In the genomic region with DNA sequence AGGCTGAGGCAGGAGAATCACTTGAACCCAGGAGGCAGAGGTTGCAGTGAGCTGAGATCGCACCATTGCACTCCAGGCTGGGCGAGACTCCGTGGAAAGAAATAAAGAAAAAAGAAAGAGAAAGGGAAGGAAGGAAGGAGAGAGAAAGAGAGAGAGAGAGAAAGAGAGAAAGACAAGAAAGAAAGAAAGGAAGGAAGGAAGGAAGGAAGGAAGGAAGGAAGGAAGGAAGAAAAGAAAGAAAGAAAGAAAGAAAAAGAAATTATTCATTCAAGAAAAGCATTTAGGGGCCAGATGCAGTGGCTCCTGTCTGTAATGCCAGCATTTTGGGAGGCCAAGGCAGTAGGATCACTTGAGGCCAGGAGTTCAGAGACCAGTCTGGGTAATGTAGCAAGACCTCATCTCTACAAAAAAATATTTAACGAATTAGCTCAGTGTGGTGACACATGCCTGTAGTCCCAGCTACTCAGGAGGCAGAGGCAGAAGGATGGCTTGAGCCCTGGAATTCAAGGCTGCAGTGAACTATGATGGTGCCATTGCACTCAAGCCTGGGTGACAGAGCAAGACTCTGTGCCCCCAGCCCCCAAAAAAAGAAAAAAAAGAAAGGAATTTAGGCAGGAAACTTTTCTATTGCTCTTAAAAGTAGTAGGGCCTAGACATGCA, we compare ENCODE assay signal across 7 cellular contexts.
A peak's percentile ranks its signal among the peaks of the same experiment; 100 is the strongest.
DNase-seq lines count a peak whose midpoint lies in the region; ATAC-seq and TF ChIP-seq lines count a peak whose summit lies in the region.
"Not testable (repeated sequence)": the region's sequence is repeated elsewhere in the genome, so short reads cannot be mapped to it uniquely, and the experiment has no call there.

No MANE protein-coding gene starts in this region.

- H3K9me3 Mint-ChIP-seq in activated T-cell treated with anti-CD3 and anti-CD28 coated beads, Interleukin-2, amount 50 U/mL, for 24 hours; stimulated activated effector memory CD8-positive, alpha-beta T cell treated with anti-CD3 and anti-CD28 coated beads, Interleukin-12 subunit alpha, Interleukin-12 subunit beta, amount 100 ng/mL, for 72 hours: not testable (repeated sequence)

- H2AFZ ChIP-seq in Karpas-422 (ENCODE audit: low read length); osteoblast (ENCODE audit: low read length): not testable (repeated sequence)

- H3K4me1 Mint-ChIP-seq in activated T-cell treated with anti-CD3 and anti-CD28 coated beads, Interleukin-2, amount 50 U/mL, for 24 hours (ENCODE audit: low read depth): peaks cover 24% of the 10 kb centered on the region
- peaks cover 21% of the 10 kb centered on the region for H3K4me1 Mint-ChIP-seq in stimulated activated effector memory CD8-positive, alpha-beta T cell treated with anti-CD3 and anti-CD28 coated beads, Interleukin-12 subunit alpha, Interleukin-12 subunit beta, amount 100 ng/mL, for 72 hours

- DNase-seq in EH (ENCODE audit: low read depth): peak; percentile 20
- peak; percentile 13 for DNase-seq in HCEC 1CT
- DNase-seq in Karpas-422: peak; percentile 19
- not testable (repeated sequence) for DNase-seq in activated T-cell treated with anti-CD3 and anti-CD28 coated beads, Interleukin-2, amount 50 U/mL, for 24 hours; osteoblast (ENCODE audit: insufficient read length, low spot score, missing footprints); stimulated activated effector memory CD8-positive, alpha-beta T cell treated with anti-CD3 and anti-CD28 coated beads, Interleukin-12 subunit alpha, Interleukin-12 subunit beta, amount 100 ng/mL, for 72 hours (ENCODE audit: low spot score in 2 of 2)
- DNase-seq in brain microvascular endothelial cell: peak; percentile 4

- H3K4me3 Mint-ChIP-seq in activated T-cell treated with anti-CD3 and anti-CD28 coated beads, Interleukin-2, amount 50 U/mL, for 24 hours; stimulated activated effector memory CD8-positive, alpha-beta T cell treated with anti-CD3 and anti-CD28 coated beads, Interleukin-12 subunit alpha, Interleukin-12 subunit beta, amount 100 ng/mL, for 72 hours: not testable (repeated sequence)

- H3K4me1 ChIP-seq in Karpas-422 (ENCODE audit: low read length) (peaks cover 12% of the 10 kb centered on the region), osteoblast (ENCODE audit: insufficient read depth, low read length) (peaks cover 12% of the 10 kb centered on the region)

- not testable (repeated sequence) for H3K4me3 ChIP-seq in Karpas-422 (ENCODE audit: low read length); brain microvascular endothelial cell (ENCODE audit: low read depth, low read length); osteoblast (ENCODE audit: insufficient read depth, low read length)

- not testable (repeated sequence) for TF ChIP-seq CTCF in brain microvascular endothelial cell (IDR thresholded peaks at IDR 0.05; ENCODE audit: low read depth, low read length, missing control alignments); osteoblast (IDR thresholded peaks at IDR 0.05; ENCODE audit: extremely low read depth, low read depth, low read length)

- peaks cover 47% of the 10 kb centered on the region for H3K79me2 ChIP-seq in Karpas-422 (ENCODE audit: low read length)
- H3K79me2 ChIP-seq in osteoblast (ENCODE audit: insufficient read depth, low read length): not testable (repeated sequence)

- not testable (repeated sequence) for H3K27me3 ChIP-seq in Karpas-422 (ENCODE audit: low read length); brain microvascular endothelial cell (replicated peaks); osteoblast (ENCODE audit: insufficient read depth, low read length)

- H3K36me3 Mint-ChIP-seq in activated T-cell treated with anti-CD3 and anti-CD28 coated beads, Interleukin-2, amount 50 U/mL, for 24 hours (ENCODE audit: low read depth): peaks cover 14% of the 10 kb centered on the region
- not testable (repeated sequence) for H3K36me3 Mint-ChIP-seq in stimulated activated effector memory CD8-positive, alpha-beta T cell treated with anti-CD3 and anti-CD28 coated beads, Interleukin-12 subunit alpha, Interleukin-12 subunit beta, amount 100 ng/mL, for 72 hours

- not testable (repeated sequence) for H3K27me3 Mint-ChIP-seq in activated T-cell treated with anti-CD3 and anti-CD28 coated beads, Interleukin-2, amount 50 U/mL, for 24 hours

- not testable (repeated sequence) for H3K9me2 ChIP-seq in Karpas-422 (replicated peaks; ENCODE audit: insufficient read depth, low read length)

- in situ Hi-C loops in brain microvascular endothelial cell (cut with HindIII; ENCODE audit: low pct_ligation_motif_present, low sequenced_read_pairs): not testable (repeated sequence)

- ATAC-seq in stimulated activated effector memory CD8-positive, alpha-beta T cell treated with anti-CD3 and anti-CD28 coated beads, Interleukin-12 subunit alpha, Interleukin-12 subunit beta, amount 100 ng/mL, for 72 hours: not testable (repeated sequence)

- peak overlapping the region; percentile 64 for H3K27ac Mint-ChIP-seq in activated T-cell treated with anti-CD3 and anti-CD28 coated beads, Interleukin-2, amount 50 U/mL, for 24 hours
- H3K27ac Mint-ChIP-seq in stimulated activated effector memory CD8-positive, alpha-beta T cell treated with anti-CD3 and anti-CD28 coated beads, Interleukin-12 subunit alpha, Interleukin-12 subunit beta, amount 100 ng/mL, for 72 hours: peak overlapping the region; percentile 57

- not testable (repeated sequence) for H3K27ac ChIP-seq in Karpas-422 (ENCODE audit: low read length); brain microvascular endothelial cell; osteoblast (ENCODE audit: low read depth, low read length)

- not testable (repeated sequence) for H3K9me3 ChIP-seq in Karpas-422 (ENCODE audit: low read length); osteoblast (ENCODE audit: low read depth, low read length)

- H3K9ac ChIP-seq in Karpas-422 (ENCODE audit: low read length): not testable (repeated sequence)

- H3K4me2 ChIP-seq in Karpas-422 (ENCODE audit: low read depth, low read length, poor library complexity, severe bottlenecking): not testable (repeated sequence)
- H3K4me2 ChIP-seq in osteoblast (ENCODE audit: insufficient read depth, low read length): peak overlapping the region; percentile 72

- not testable (repeated sequence) for H3K36me3 ChIP-seq in Karpas-422 (ENCODE audit: insufficient read depth, low read length); brain microvascular endothelial cell (replicated peaks); osteoblast (ENCODE audit: insufficient read depth, low read length)

- H4K20me1 ChIP-seq in Karpas-422 (ENCODE audit: insufficient read depth, low read depth, low read length); osteoblast (ENCODE audit: insufficient read depth, low read length): not testable (repeated sequence)
